8 cellular contexts compared by ENCODE assay signal in genomic region chr5:81971694-81972495, GRCh38. TPM values are rescaled to one million over a fixed set of nuclear protein-coding genes. Genes with fewer than 3 reads are reported as not detected.
A peak's percentile ranks its signal among the peaks of the same experiment; 100 is the strongest.
DNase-seq lines count a peak whose midpoint lies in the region; ATAC-seq and TF ChIP-seq lines count a peak whose summit lies in the region.

ATG10 (plus strand) TSS chr5:81972023; CDS start chr5:81987571, 15,548 bp downstream.

- no peaks in the 10 kb centered on the region for H3K4me1 ChIP-seq in lung (ENCODE audit: control insufficient read depth in 2 of 2, insufficient read depth in 2 of 2, low read length in 2 of 2)

- H3K36me3 Mint-ChIP-seq in CD4-positive, alpha-beta T cell (ENCODE audit: low read depth) = peaks cover 6% of the 10 kb centered on the region
- peaks cover 9% of the 10 kb centered on the region for H3K36me3 Mint-ChIP-seq in activated CD8-positive, alpha-beta T cell treated with anti-CD3 and anti-CD28 coated beads for 36 hours (ENCODE audit: low read depth)

- peak within 1 kb of the TSS; percentile 96 for H3K27ac Mint-ChIP-seq in CD4-positive, alpha-beta T cell
- H3K27ac Mint-ChIP-seq in activated CD8-positive, alpha-beta T cell treated with anti-CD3 and anti-CD28 coated beads for 36 hours = peak within 1 kb of the TSS; percentile 95

- H3K9me3 ChIP-seq in CD4-positive, alpha-beta T cell (ENCODE audit: control insufficient read depth, low read length) = no peaks in the 10 kb centered on the region
- no peaks in the 10 kb centered on the region for H3K9me3 ChIP-seq in lung (ENCODE audit: control insufficient read depth in 2 of 2, insufficient read depth in 1 of 2, low read length in 1 of 2)

- DNase-seq in CD4-positive, alpha-beta T cell = peak; percentile 60 to 86 (median 78)
- DNase-seq in HK-2 (ENCODE audit: unreplicated experiment) (peak; percentile 85), NCI-H82 treated with DMSO at 0.1 percent for 48 hours (lab: John Stamatoyannopoulos, UW; ENCODE audit: unreplicated experiment) (peak; percentile 65), ecto neural progenitor cell (ENCODE audit: low spot score) (peak; percentile 96), lung (ENCODE audit: low spot score) (peak; percentile 89)
- peak; percentile 89 for DNase-seq in activated CD8-positive, alpha-beta T cell treated with anti-CD3 and anti-CD28 coated beads for 36 hours
- peak; percentile 66 to 86 (median 81) for DNase-seq in stimulated activated CD4-positive, alpha-beta T cell treated with anti-CD3 and anti-CD28 coated beads, TNF-alpha, amount 100 ng/mL, for 24 hours (ENCODE audit: low read depth in 3 of 3)

- TF ChIP-seq CTCF in CD4-positive, alpha-beta T cell (IDR thresholded peaks at IDR 0.05) = no peak
- no peak for TF ChIP-seq CTCF in activated CD8-positive, alpha-beta T cell treated with anti-CD3 and anti-CD28 coated beads for 36 hours (IDR thresholded peaks at IDR 0.05)
- TF ChIP-seq CTCF in lung (IDR thresholded peaks at IDR 0.05; ENCODE audit: control extremely low read depth, extremely low read depth) = no peak

- intact Hi-C loops in CD4-positive, alpha-beta T cell (cut with DNase I, micrococcal nuclease) = loop anchor here (2.0 to 10.0 kb wide), 5 partner anchors 27 to 667 kb away; partner anchors contain the start of genes SSBP2 (in 2 of the 2), RPS23 (in 1 of the 2) and ZCCHC9 (in 1 of the 2)
- intact Hi-C loops in activated CD8-positive, alpha-beta T cell treated with anti-CD3 and anti-CD28 coated beads for 36 hours (cut with micrococcal nuclease) = loop anchor here (5.0 to 10.0 kb wide), 2 partner anchors 120 to 547 kb away; no protein-coding TSS in a partner anchor

- H3K4me3 ChIP-seq in lung = peak within 1 kb of the TSS; percentile 74

- 0 to 1% methylated on average over 58 to 79 of the region's 79 CpGs for WGBS in lung, 2 donors

- H3K27ac ChIP-seq in CD4-positive, alpha-beta T cell (ENCODE audit: low read depth, low read length) = peak within 1 kb of the TSS; percentile 87
- peak within 1 kb of the TSS; percentile 96 to 100 for H3K27ac ChIP-seq in lung (ENCODE audit: low read depth in 1 of 2, low read length in 1 of 2)

- no peaks in the 10 kb centered on the region for H3K9me3 Mint-ChIP-seq in CD4-positive, alpha-beta T cell
- no peaks in the 10 kb centered on the region for H3K9me3 Mint-ChIP-seq in activated CD8-positive, alpha-beta T cell treated with anti-CD3 and anti-CD28 coated beads for 36 hours

- peaks cover 0 to 5% of the 10 kb centered on the region in 2 donors for H3K36me3 ChIP-seq in lung (ENCODE audit: control insufficient read depth in 2 of 2, insufficient read depth in 2 of 2, low read length in 2 of 2)

- peak; percentile 82 for ATAC-seq in CD4-positive, alpha-beta T cell (ENCODE audit: poor library complexity)
- ATAC-seq in GM19455 (IDR thresholded peaks at IDR 0.05; ENCODE audit: unreplicated experiment) (peak; percentile 96), lung (ENCODE audit: insufficient read depth, low FRiP score) (peak; percentile 98)
- ATAC-seq in activated CD8-positive, alpha-beta T cell treated with anti-CD3 and anti-CD28 coated beads for 36 hours = peak; percentile 95

- no peaks in the 10 kb centered on the region for H3K27me3 Mint-ChIP-seq in CD4-positive, alpha-beta T cell
- H3K27me3 Mint-ChIP-seq in activated CD8-positive, alpha-beta T cell treated with anti-CD3 and anti-CD28 coated beads for 36 hours = no peaks in the 10 kb centered on the region

- H3K4me1 Mint-ChIP-seq in CD4-positive, alpha-beta T cell (ENCODE audit: low read depth) = peaks cover 31% of the 10 kb centered on the region
- peaks cover 23% of the 10 kb centered on the region for H3K4me1 Mint-ChIP-seq in activated CD8-positive, alpha-beta T cell treated with anti-CD3 and anti-CD28 coated beads for 36 hours (ENCODE audit: low read depth)

- CTCF ChIA-PET in CD4-positive, alpha-beta T cell (lab: Charles Lee) = no interaction called here
- CTCF ChIA-PET in activated CD8-positive, alpha-beta T cell treated with anti-CD3 and anti-CD28 coated beads for 36 hours (lab: Charles Lee) = no interaction called here

- H3K4me3 Mint-ChIP-seq in CD4-positive, alpha-beta T cell = peak within 1 kb of the TSS; percentile 98
- peak within 1 kb of the TSS; percentile 90 for H3K4me3 Mint-ChIP-seq in activated CD8-positive, alpha-beta T cell treated with anti-CD3 and anti-CD28 coated beads for 36 hours

- POLR2A ChIA-PET in CD4-positive, alpha-beta T cell (lab: Charles Lee) = interaction anchor here (0.9 to 2.5 kb wide), 4 partner anchors 115 to 221 kb away, joined by 4 to 37 read pairs (median 14); partner anchors contain the start of gene SSBP2
- POLR2A ChIA-PET in activated CD8-positive, alpha-beta T cell treated with anti-CD3 and anti-CD28 coated beads for 36 hours (lab: Charles Lee) = interaction anchor here (0.8 to 1.0 kb wide), 2 partner anchors 222 to 306 kb away, joined by 3 to 5 read pairs; partner anchors contain the start of gene RPS23

- no peaks in the 10 kb centered on the region for H3K27me3 ChIP-seq in CD4-positive, alpha-beta T cell (ENCODE audit: control insufficient read depth, insufficient read depth, low read length)
- no peaks in the 10 kb centered on the region for H3K27me3 ChIP-seq in lung (ENCODE audit: control insufficient read depth, insufficient read depth)

RNA-seq across cellular contexts. Expression of gene ATG10, which starts in this region (rescaled TPM):
- 1 to 10 TPM; 4.7 to 5.3 TPM for total RNA-seq in CD4-positive, alpha-beta T cell
- 10 to 100 TPM in 1 of 2 experiments, 1 to 10 TPM in 1; 7.5 to 12.0 TPM for total RNA-seq in activated CD8-positive, alpha-beta T cell treated with anti-CD3 and anti-CD28 coated beads for 36 hours
- total RNA-seq in lung = 10 to 100 TPM in 1 of 2 donors, 1 to 10 TPM in 1; 6.8 to 10.2 TPM
- 1 to 10 TPM; 4.6 to 4.8 TPM for polyA plus RNA-seq in lung

Comparison
In these comparisons a context has a peak if more than half of its experiments do, and no peak if none do; other contexts are left out.
1. Peak in every context shown above with its lines: DNase-seq, ATAC-seq, H3K4me3 ChIP-seq and H3K27ac ChIP-seq.